16 cellular contexts compared by ENCODE assay signal in the genomic region with DNA sequence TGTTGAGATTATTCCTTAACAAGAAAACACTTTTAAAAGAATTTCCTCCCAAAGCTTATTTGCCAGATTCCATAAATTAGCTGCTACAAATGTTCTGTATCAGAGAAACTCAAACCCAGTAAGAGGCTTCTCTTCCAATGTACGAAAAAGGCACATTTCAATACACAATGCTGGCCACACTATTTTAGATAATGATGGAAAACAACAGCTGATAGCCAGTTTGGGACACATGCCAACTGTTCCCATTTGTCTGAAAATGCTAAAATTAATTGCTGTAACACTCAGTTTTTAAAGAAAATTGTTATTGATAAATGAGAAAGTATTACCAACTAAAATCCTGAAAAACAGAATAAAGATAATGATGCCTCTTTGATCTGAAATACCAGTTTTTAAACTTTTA. TPM values are rescaled to one million over a fixed set of nuclear protein-coding genes. Genes with fewer than 3 reads are reported as not detected.
A peak's percentile ranks its signal among the peaks of the same experiment; 100 is the strongest.
DNase-seq lines count a peak whose midpoint lies in the region; ATAC-seq and TF ChIP-seq lines count a peak whose summit lies in the region.
"Had no signal": no experiment of that assay in that cellular context is flagged by ENCODE, and none has a peak within 500 bp of the region (broad histone marks: within the 10 kb centered on the region; RNA-seq: fewer than 3 reads in every experiment).

No MANE protein-coding gene starts in this region.

- DNase-seq in NCI-H2171 treated with DMSO at 0.1 percent for 48 hours (lab: John Stamatoyannopoulos, UW) (peak; percentile 40), NCI-H2171 (lab: John Stamatoyannopoulos, UW) (no peak), mesothelial cell of epicardium (ENCODE audit: low spot score in 2 of 2, unreplicated experiment in 2 of 2) (no peak), cerebellar nuclear complex (lab: John Stamatoyannopoulos, UW) (no peak)
- DNase-seq: activated CD4-positive, alpha-beta memory T cell treated with anti-CD3 and anti-CD28 coated beads for 36 hours; effector memory CD8-positive, alpha-beta T cell; KG1; natural killer cell; NCI-H1436 treated with DMSO at 0.1 percent for 48 hours; NCI-H774; stimulated activated naive CD4-positive, alpha-beta T cell treated with Interleukin-2 at 50 U/mL for 16 hours had no signal

- H3K4me1 Mint-ChIP-seq in mesothelial cell of epicardium: peaks cover 39% of the 10 kb centered on the region

- H3K9me3 Mint-ChIP-seq in mesothelial cell of epicardium: no peaks in the 10 kb centered on the region
- H3K9me3 Mint-ChIP-seq: activated CD4-positive, alpha-beta memory T cell treated with anti-CD3 and anti-CD28 coated beads for 36 hours; activated T-helper 2 cell treated with anti-CD3 and anti-CD28 coated beads, Interferon-gamma antibody, Interleukin-2, Interleukin-4, amounts not matched to agents 10 μg/mL and 5 μg/mL and 100 μg/mL, durations not matched to agents 14 hours and 24 hours and 36 hours; effector memory CD8-positive, alpha-beta T cell; natural killer cell had no signal

- no peak for ATAC-seq in HG03095 (IDR thresholded peaks at IDR 0.05; ENCODE audit: unreplicated experiment)
- ATAC-seq in GM18858 (IDR thresholded peaks at IDR 0.05; ENCODE audit: unreplicated experiment): no peak
- ATAC-seq: effector memory CD8-positive, alpha-beta T cell; natural killer cell had no signal

- peak overlapping the region; percentile 91 for H3K27ac Mint-ChIP-seq in mesothelial cell of epicardium
- H3K27ac Mint-ChIP-seq: activated CD4-positive, alpha-beta memory T cell treated with anti-CD3 and anti-CD28 coated beads for 36 hours; activated T-helper 2 cell treated with anti-CD3 and anti-CD28 coated beads, Interferon-gamma antibody, Interleukin-2, Interleukin-4, amounts not matched to agents 10 μg/mL and 5 μg/mL and 100 μg/mL, durations not matched to agents 14 hours and 24 hours and 36 hours; effector memory CD8-positive, alpha-beta T cell; natural killer cell had no signal

- H3K36me3 Mint-ChIP-seq in mesothelial cell of epicardium: no peaks in the 10 kb centered on the region
- H3K36me3 Mint-ChIP-seq: natural killer cell had no signal

- H3K4me3 Mint-ChIP-seq in mesothelial cell of epicardium: no peak overlapping the region
- H3K4me3 Mint-ChIP-seq: activated CD4-positive, alpha-beta memory T cell treated with anti-CD3 and anti-CD28 coated beads for 36 hours; effector memory CD8-positive, alpha-beta T cell; natural killer cell had no signal

- H3K27ac ChIP-seq in angular gyrus (ENCODE audit: low read depth, low read length) (peak overlapping the region; percentile 71), temporal lobe (ENCODE audit: low read depth, low read length) (peak overlapping the region; percentile 82)

- TF ChIP-seq CTCF in mesothelial cell of epicardium (IDR thresholded peaks at IDR 0.05; ENCODE audit: unreplicated experiment): no peak

- no peaks in the 10 kb centered on the region for H3K27me3 Mint-ChIP-seq in mesothelial cell of epicardium (ENCODE audit: low read depth)
- H3K27me3 Mint-ChIP-seq: activated CD4-positive, alpha-beta memory T cell treated with anti-CD3 and anti-CD28 coated beads for 36 hours; effector memory CD8-positive, alpha-beta T cell had no signal

RNA-seq across cellular contexts. Expression of a gene that starts 4.4 kb away (rescaled TPM):
- total RNA-seq in mesothelial cell of epicardium: 52.4 to 57.8 TPM (median 54.0 TPM) in 3 replicates
- 40.6 TPM for total RNA-seq in temporal lobe
